In the genomic region with DNA sequence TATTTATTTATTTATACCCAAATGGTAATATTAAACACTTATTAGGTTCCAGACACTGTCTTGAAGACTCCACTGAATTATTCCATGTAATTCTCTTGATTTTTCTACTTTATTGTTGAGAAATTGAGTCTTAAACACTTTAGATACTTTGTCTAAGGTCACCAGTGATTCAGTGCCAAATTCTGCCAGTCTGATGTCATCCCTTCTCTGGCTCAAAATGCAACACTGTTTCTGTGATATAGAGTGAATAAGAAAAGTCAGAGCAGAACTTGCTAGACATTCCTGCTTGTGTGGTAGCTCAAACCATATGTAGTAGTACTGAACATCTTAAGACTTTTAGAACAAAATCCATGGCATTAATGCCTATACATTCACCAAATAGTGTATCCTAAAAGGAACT, we compare ENCODE assay signal across 24 cellular contexts.
DNase-seq lines count a peak whose midpoint lies in the region; ATAC-seq and TF ChIP-seq lines count a peak whose summit lies in the region.
"Had no signal": no experiment of that assay in that cellular context is flagged by ENCODE, and none has a peak within 500 bp of the region (broad histone marks: within the 10 kb centered on the region; RNA-seq: fewer than 3 reads in every experiment).

No MANE protein-coding gene starts in this region.

- H3K27me3 ChIP-seq in brain microvascular endothelial cell (replicated peaks) (no peaks in the 10 kb centered on the region), body of pancreas (no peaks in the 10 kb centered on the region), trophoblast cell (ENCODE audit: insufficient read depth, low read length) (no peaks in the 10 kb centered on the region)
- H3K27me3 ChIP-seq: SJCRH30 had no signal

- in situ Hi-C loops in brain microvascular endothelial cell (cut with HindIII; ENCODE audit: low pct_ligation_motif_present, low sequenced_read_pairs): no loop called here

- H4K91ac ChIP-seq in trophoblast cell (ENCODE audit: low read depth, low read length): no peak overlapping the region

- intact Hi-C loops in body of pancreas (cut with DNase I): no loop called here

- TF ChIP-seq POLR2A in body of pancreas (IDR thresholded peaks at IDR 0.05): no peak

- ATAC-seq in body of pancreas (no peak), GM19023 (IDR thresholded peaks at IDR 0.05; ENCODE audit: unreplicated experiment) (no peak)
- ATAC-seq: CD8-positive, alpha-beta T cell; HepG2; K562; Right ventricle myocardium inferior had no signal

- no peak overlapping the region for H4K12ac ChIP-seq in trophoblast cell (ENCODE audit: low read depth, low read length)

- DNase-seq in EH (ENCODE audit: low read depth) (peak; percentile 36), brain microvascular endothelial cell (peak; percentile 48), fibroblast of pulmonary artery (ENCODE audit: low read depth) (peak; percentile 18), skeletal muscle cell (ENCODE audit: low read depth) (peak; percentile 30), body of pancreas (no peak), trophoblast cell (no peak)
- DNase-seq: Caco-2; CD8-positive, alpha-beta T cell; Kasumi-1; MV-4-11; NCI-H1105; NCI-H1436 treated with DMSO at 0.1 percent for 48 hours; NCI-H187 treated with DMSO at 0.1 percent for 48 hours; NCI-H2107; NCI-H446 treated with DMSO at 0.1 percent for 48 hours; NCI-H526 treated with DMSO at 0.1 percent for 48 hours; PC-9; SJCRH30 had no signal

- H3K4me3 ChIP-seq in brain microvascular endothelial cell (ENCODE audit: low read depth, low read length) (no peak overlapping the region), fibroblast of pulmonary artery (replicated peaks; ENCODE audit: low read depth, low read length) (no peak overlapping the region), skeletal muscle cell (ENCODE audit: low read depth, low read length) (no peak overlapping the region), body of pancreas (no peak overlapping the region), trophoblast cell (ENCODE audit: low read depth, low read length) (no peak overlapping the region)
- H3K4me3 ChIP-seq: K562, PC-9, SJCRH30 had no signal

- H3K14ac ChIP-seq in trophoblast cell (ENCODE audit: low read length): no peak overlapping the region

- H3K4ac ChIP-seq in trophoblast cell (ENCODE audit: low read depth, low read length): no peak overlapping the region

- H2BK5ac ChIP-seq in trophoblast cell (ENCODE audit: low read depth, low read length, poor library complexity): no peak overlapping the region

- H3K4me2 ChIP-seq in trophoblast cell (ENCODE audit: low read length): no peak overlapping the region
- H3K4me2 ChIP-seq: PC-9 had no signal

- no peak overlapping the region for H4K8ac ChIP-seq in trophoblast cell (ENCODE audit: low read depth, low read length)

- H2AK5ac ChIP-seq in trophoblast cell (ENCODE audit: low read length): no peak overlapping the region

- TF ChIP-seq CTCF in brain microvascular endothelial cell (IDR thresholded peaks at IDR 0.05; ENCODE audit: low read depth, low read length, missing control alignments): no peak
- TF ChIP-seq CTCF in fibroblast of pulmonary artery (IDR thresholded peaks at IDR 0.05; ENCODE audit: low read length, missing control alignments): no peak
- TF ChIP-seq CTCF in body of pancreas (IDR thresholded peaks at IDR 0.05): no peak

- no peak overlapping the region for H3K23ac ChIP-seq in trophoblast cell (ENCODE audit: low read length)

- no peak overlapping the region for H2BK120ac ChIP-seq in trophoblast cell (ENCODE audit: insufficient read depth, low read length, poor library complexity)

- H3K36me3 ChIP-seq in brain microvascular endothelial cell (replicated peaks): no peaks in the 10 kb centered on the region
- H3K36me3 ChIP-seq in body of pancreas (replicated peaks in 1 of 2; ENCODE audit: insufficient read depth in 1 of 2, low read depth in 2 of 2): no peaks in the 10 kb centered on the region
- no peaks in the 10 kb centered on the region for H3K36me3 ChIP-seq in trophoblast cell (ENCODE audit: control insufficient read depth in 1 of 2, insufficient read depth in 2 of 2, low read length in 2 of 2)
- H3K36me3 ChIP-seq: SJCRH30 had no signal

- H3K9ac ChIP-seq in trophoblast cell (ENCODE audit: low read length): no peak overlapping the region

- H3K18ac ChIP-seq in trophoblast cell (ENCODE audit: low read length): no peak overlapping the region

- H2BK12ac ChIP-seq in trophoblast cell (ENCODE audit: low read length): no peak overlapping the region

- no peaks in the 10 kb centered on the region for H3K79me1 ChIP-seq in trophoblast cell (ENCODE audit: low read length)

- H3K9me3 ChIP-seq in body of pancreas (no peaks in the 10 kb centered on the region), trophoblast cell (ENCODE audit: insufficient read depth, low read depth, low read length) (no peaks in the 10 kb centered on the region)
- H3K9me3 ChIP-seq: Caco-2, SJCRH30 had no signal

- H3K79me2 ChIP-seq in trophoblast cell (ENCODE audit: control insufficient read depth, insufficient read depth, low read length, poor library complexity): no peaks in the 10 kb centered on the region

- no peak overlapping the region for H3K27ac ChIP-seq in brain microvascular endothelial cell
- no peak overlapping the region for H3K27ac ChIP-seq in body of pancreas
- no peak overlapping the region for H3K27ac ChIP-seq in trophoblast cell (ENCODE audit: low read depth, low read length)
- H3K27ac ChIP-seq: 22Rv1, C4-2B, PC-9, SJCRH30 had no signal

- no peak overlapping the region for H2AFZ ChIP-seq in trophoblast cell (ENCODE audit: insufficient read depth, low read length, poor library complexity)
- H2AFZ ChIP-seq: PC-9 had no signal

- H3K4me1 ChIP-seq in body of pancreas: no peaks in the 10 kb centered on the region
- no peaks in the 10 kb centered on the region for H3K4me1 ChIP-seq in trophoblast cell (ENCODE audit: control insufficient read depth in 1 of 2, insufficient read depth in 2 of 2, low read length in 2 of 2)
- H3K4me1 ChIP-seq: SJCRH30 had no signal

Comparison
In these comparisons a context has a peak if more than half of its experiments do, and no peak if none do; other contexts are left out.
1. DNase-seq: peak in EH (single experiment), brain microvascular endothelial cell (single experiment), fibroblast of pulmonary artery (single experiment) and skeletal muscle cell (single experiment); none in body of pancreas (0 of 4) and trophoblast cell (0 of 2).